ENCODE assay signal across 29 cellular contexts in the genomic region with DNA sequence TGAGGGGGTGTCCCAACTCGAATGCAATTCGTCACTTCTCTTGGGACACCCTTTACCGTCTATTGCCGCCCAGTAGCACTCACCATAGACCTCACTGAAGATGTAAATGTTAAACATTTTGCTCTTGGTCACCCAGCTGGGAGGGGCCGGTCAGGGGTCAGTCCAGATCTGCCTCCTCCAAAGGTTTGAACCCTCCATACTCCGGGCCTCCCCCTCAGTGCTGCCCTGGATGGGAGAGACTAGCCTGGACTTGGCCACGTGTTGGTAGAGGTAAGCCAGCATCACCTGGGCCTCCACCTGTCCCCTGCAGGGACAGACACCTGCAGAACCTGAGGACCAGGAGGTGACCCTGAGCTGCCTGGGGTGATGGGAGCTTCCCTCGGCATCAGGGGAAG. TPM values are rescaled to one million over a fixed set of nuclear protein-coding genes. Genes with fewer than 3 reads are reported as not detected.
"Had no signal": no experiment of that assay in that cellular context is flagged by ENCODE, and none has a peak within 500 bp of the region (broad histone marks: within the 10 kb centered on the region; RNA-seq: fewer than 3 reads in every experiment).

No MANE protein-coding gene starts in this region.

- H3K36me3 Mint-ChIP-seq: activated naive CD4-positive, alpha-beta T cell treated with anti-CD3 and anti-CD28 coated beads, Interleukin-2, amount 10 ng/mL, durations not matched to agents 7 days and 5 days; natural killer cell treated with Interleukin-12 subunit alpha and Interleukin-12 subunit beta and Interleukin-15 and Interleukin-18, amount 100 ng/mL, for 72 hours; WTC11 had no signal

- H3K4me2 ChIP-seq: hepatocyte had no signal

- H3K4me1 ChIP-seq: left lung, right lobe of liver, stomach, suprapubic skin, tibial nerve, uterus had no signal

- H3K27ac Mint-ChIP-seq: activated naive CD4-positive, alpha-beta T cell treated with anti-CD3 and anti-CD28 coated beads, Interleukin-2, amount 10 ng/mL, durations not matched to agents 7 days and 5 days; activated naive CD8-positive, alpha-beta T cell treated with anti-CD3 and anti-CD28 coated beads, Interleukin-2, amount 50 U/mL, for 24 hours; dendritic cell treated with granulocyte-macrophage colony-stimulating factor and Interleukin-4, amounts not matched to agents 40 ng/mL and 50 ng/mL, for 4 days; natural killer cell treated with Interleukin-12 subunit alpha and Interleukin-12 subunit beta and Interleukin-15 and Interleukin-18, amount 100 ng/mL, for 72 hours; stimulated activated memory B cell treated with anti-CD40 and anti-IgM and Interleukin-4, amounts not matched to agents 10 μg/mL and 1 μg/mL and 100 μg/mL, for 72 hours had no signal

- H3K27ac ChIP-seq: cardiac muscle cell, hepatocyte, left lung, right lobe of liver, skin epidermis, stomach, suprapubic skin, tibial nerve, uterus had no signal

- ATAC-seq: activated naive CD8-positive, alpha-beta T cell treated with anti-CD3 and anti-CD28 coated beads, Interleukin-2, amount 50 U/mL, for 24 hours; left lung; natural killer cell treated with Interleukin-12 subunit alpha and Interleukin-12 subunit beta and Interleukin-15 and Interleukin-18, amount 100 ng/mL, for 72 hours; right lobe of liver; stimulated activated memory B cell treated with anti-CD40 and anti-IgM and Interleukin-4, amounts not matched to agents 10 μg/mL and 1 μg/mL and 100 μg/mL, for 72 hours had no signal

- H3K27me3 ChIP-seq: right lobe of liver had no signal

- H2AFZ ChIP-seq: hepatocyte had no signal

- DNase-seq: activated CD8-positive, alpha-beta memory T cell treated with anti-CD3 and anti-CD28 coated beads, Interleukin-2, amount 50 U/mL, for 48 hours; activated effector memory CD4-positive, alpha-beta T cell treated with anti-CD3 and anti-CD28 coated beads, Interleukin-2, amount 50 U/mL, for 16 hours; activated naive CD4-positive, alpha-beta T cell treated with anti-CD3 and anti-CD28 coated beads, Interleukin-2, amount 10 ng/mL, durations not matched to agents 7 days and 5 days; activated naive CD8-positive, alpha-beta T cell treated with anti-CD3 and anti-CD28 coated beads, Interleukin-2, amount 50 U/mL, for 24 hours; activated T-cell treated with anti-CD3 and anti-CD28 coated beads, Interleukin-2, amount 50 U/mL, for 48 hours; effector CD8-positive, alpha-beta T cell; foreskin melanocyte; kidney glomerular epithelial cell; midbrain; occipital lobe; stimulated activated CD4-positive, alpha-beta T cell treated with anti-CD3 and anti-CD28 coated beads, Interleukin-2, amount 100 ng/mL, for 24 hours; stomach; T-helper 9 cell; uterus had no signal

- H3K4me1 Mint-ChIP-seq: activated naive CD4-positive, alpha-beta T cell treated with anti-CD3 and anti-CD28 coated beads, Interleukin-2, amount 10 ng/mL, durations not matched to agents 7 days and 5 days; activated naive CD8-positive, alpha-beta T cell treated with anti-CD3 and anti-CD28 coated beads, Interleukin-2, amount 50 U/mL, for 24 hours had no signal

- H3K4me3 Mint-ChIP-seq: activated naive CD4-positive, alpha-beta T cell treated with anti-CD3 and anti-CD28 coated beads, Interleukin-2, amount 10 ng/mL, durations not matched to agents 7 days and 5 days; activated naive CD8-positive, alpha-beta T cell treated with anti-CD3 and anti-CD28 coated beads, Interleukin-2, amount 50 U/mL, for 24 hours; dendritic cell treated with granulocyte-macrophage colony-stimulating factor and Interleukin-4, amounts not matched to agents 40 ng/mL and 50 ng/mL, for 4 days; natural killer cell treated with Interleukin-12 subunit alpha and Interleukin-12 subunit beta and Interleukin-15 and Interleukin-18, amount 100 ng/mL, for 72 hours; stimulated activated memory B cell treated with anti-CD40 and anti-IgM and Interleukin-4, amounts not matched to agents 10 μg/mL and 1 μg/mL and 100 μg/mL, for 72 hours; WTC11 had no signal

- H3K9me3 ChIP-seq: left lung, right lobe of liver, stomach, suprapubic skin, tibial nerve, uterus had no signal

- H3K9me3 Mint-ChIP-seq: activated naive CD4-positive, alpha-beta T cell treated with anti-CD3 and anti-CD28 coated beads, Interleukin-2, amount 10 ng/mL, durations not matched to agents 7 days and 5 days; activated naive CD8-positive, alpha-beta T cell treated with anti-CD3 and anti-CD28 coated beads, Interleukin-2, amount 50 U/mL, for 24 hours; dendritic cell treated with granulocyte-macrophage colony-stimulating factor and Interleukin-4, amounts not matched to agents 40 ng/mL and 50 ng/mL, for 4 days; natural killer cell treated with Interleukin-12 subunit alpha and Interleukin-12 subunit beta and Interleukin-15 and Interleukin-18, amount 100 ng/mL, for 72 hours; stimulated activated memory B cell treated with anti-CD40 and anti-IgM and Interleukin-4, amounts not matched to agents 10 μg/mL and 1 μg/mL and 100 μg/mL, for 72 hours; WTC11 had no signal

- H3K36me3 ChIP-seq: cardiac muscle cell, left lung, right lobe of liver, stomach, suprapubic skin, tibial nerve, uterus had no signal

- H3K79me2 ChIP-seq: hepatocyte had no signal

- H3K4me3 ChIP-seq: cardiac muscle cell, hepatocyte, left lung, right lobe of liver, skin epidermis, stomach, suprapubic skin, tibial nerve, uterus had no signal

RNA-seq across cellular contexts. Expression of gene MYT1, which starts 5.0 kb away (rescaled TPM):
- total RNA-seq: chondrocyte; left lung; natural killer cell treated with Interleukin-12 subunit alpha and Interleukin-12 subunit beta and Interleukin-15 and Interleukin-18, amount 100 ng/mL, for 72 hours; T-helper 1 cell treated with Interleukin-12 subunit alpha and Interleukin-12 subunit beta and Interleukin-4 antibody, amounts not matched to agents 30 ng/mL and 1 ng/mL, for 36 hours; tibial nerve had no signal
- polyA plus RNA-seq: esophagus had no signal

RNA-seq across cellular contexts. Expression of gene NPBWR2, which starts 51.9 kb away (rescaled TPM):
- total RNA-seq: cardiac muscle cell; chondrocyte; hepatocyte; left lung; lung microvascular endothelial cell; natural killer cell treated with Interleukin-12 subunit alpha and Interleukin-12 subunit beta and Interleukin-15 and Interleukin-18, amount 100 ng/mL, for 72 hours; occipital lobe; right lobe of liver; stomach; suprapubic skin; T-helper 1 cell treated with Interleukin-12 subunit alpha and Interleukin-12 subunit beta and Interleukin-4 antibody, amounts not matched to agents 30 ng/mL and 1 ng/mL, for 36 hours; tibial nerve; uterus; WTC11 had no signal
- polyA plus RNA-seq: cardiac muscle cell, esophagus, hepatocyte, stomach had no signal
